ENCODE assay signal across 1 cellular context in the genomic region with DNA sequence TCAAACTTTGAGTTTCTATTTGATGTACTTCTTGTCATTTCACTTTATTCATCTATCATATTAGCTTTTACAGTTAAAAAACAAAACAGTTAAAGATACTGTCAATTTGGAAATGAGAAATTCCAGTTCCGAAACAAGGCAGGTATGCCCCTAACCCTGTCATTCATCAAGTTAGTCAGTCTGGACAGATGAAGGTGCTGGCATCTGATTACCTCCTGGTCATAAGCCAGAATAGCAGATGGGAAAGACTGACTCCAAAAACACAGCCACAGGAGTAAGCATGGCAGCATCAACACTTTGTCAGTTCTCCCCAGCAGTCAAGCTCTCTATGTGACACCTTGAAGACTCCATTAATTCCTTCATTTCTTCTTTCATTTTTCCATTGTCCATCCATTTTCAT.
TF ChIP-seq lines count a peak whose summit lies in the region.

No MANE protein-coding gene starts in this region.

TF ChIP-seq in HepG2, 621 proteins besides CTCF, POLR2A, EP300 and RAD21:
- no peak for TF ChIP-seq SMC3 (IDR thresholded peaks at IDR 0.05; ENCODE audit: low read length)
- no peak for TF ChIP-seq HNRNPH1 (optimal IDR thresholded peaks at IDR 0.05; ENCODE audit: low read depth, low read length)
- TF ChIP-seq, protein P1, sequence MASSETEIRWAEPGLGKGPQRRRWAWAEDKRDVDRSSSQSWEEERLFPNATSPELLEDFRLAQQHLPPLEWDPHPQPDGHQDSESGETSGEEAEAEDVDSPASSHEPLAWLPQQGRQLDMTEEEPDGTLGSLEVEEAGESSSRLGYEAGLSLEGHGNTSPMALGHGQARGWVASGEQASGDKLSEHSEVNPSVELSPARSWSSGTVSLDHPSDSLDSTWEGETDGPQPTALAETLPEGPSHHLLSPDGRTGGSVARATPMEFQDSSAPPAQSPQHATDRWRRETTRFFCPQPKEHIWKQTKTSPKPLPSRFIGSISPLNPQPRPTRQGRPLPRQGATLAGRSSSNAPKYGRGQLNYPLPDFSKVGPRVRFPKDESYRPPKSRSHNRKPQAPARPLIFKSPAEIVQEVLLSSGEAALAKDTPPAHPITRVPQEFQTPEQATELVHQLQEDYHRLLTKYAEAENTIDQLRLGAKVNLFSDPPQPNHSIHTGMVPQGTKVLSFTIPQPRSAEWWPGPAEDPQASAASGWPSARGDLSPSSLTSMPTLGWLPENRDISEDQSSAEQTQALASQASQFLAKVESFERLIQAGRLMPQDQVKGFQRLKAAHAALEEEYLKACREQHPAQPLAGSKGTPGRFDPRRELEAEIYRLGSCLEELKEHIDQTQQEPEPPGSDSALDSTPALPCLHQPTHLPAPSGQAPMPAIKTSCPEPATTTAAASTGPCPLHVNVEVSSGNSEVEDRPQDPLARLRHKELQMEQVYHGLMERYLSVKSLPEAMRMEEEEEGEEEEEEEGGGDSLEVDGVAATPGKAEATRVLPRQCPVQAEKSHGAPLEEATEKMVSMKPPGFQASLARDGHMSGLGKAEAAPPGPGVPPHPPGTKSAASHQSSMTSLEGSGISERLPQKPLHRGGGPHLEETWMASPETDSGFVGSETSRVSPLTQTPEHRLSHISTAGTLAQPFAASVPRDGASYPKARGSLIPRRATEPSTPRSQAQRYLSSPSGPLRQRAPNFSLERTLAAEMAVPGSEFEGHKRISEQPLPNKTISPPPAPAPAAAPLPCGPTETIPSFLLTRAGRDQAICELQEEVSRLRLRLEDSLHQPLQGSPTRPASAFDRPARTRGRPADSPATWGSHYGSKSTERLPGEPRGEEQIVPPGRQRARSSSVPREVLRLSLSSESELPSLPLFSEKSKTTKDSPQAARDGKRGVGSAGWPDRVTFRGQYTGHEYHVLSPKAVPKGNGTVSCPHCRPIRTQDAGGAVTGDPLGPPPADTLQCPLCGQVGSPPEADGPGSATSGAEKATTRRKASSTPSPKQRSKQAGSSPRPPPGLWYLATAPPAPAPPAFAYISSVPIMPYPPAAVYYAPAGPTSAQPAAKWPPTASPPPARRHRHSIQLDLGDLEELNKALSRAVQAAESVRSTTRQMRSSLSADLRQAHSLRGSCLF (CRISPR knock-in tag; IDR thresholded peaks at IDR 0.05; ENCODE audit: borderline replicate concordance) = no peak
- TF ChIP-seq PLRG1 (conservative IDR thresholded peaks at IDR 0.05) = no peak
- TF ChIP-seq MIER3 (CRISPR knock-in tag; IDR thresholded peaks at IDR 0.05; ENCODE audit: borderline replicate concordance) = no peak
- no peak for TF ChIP-seq PHF8 (CRISPR knock-in tag; IDR thresholded peaks at IDR 0.05)
- no peak for TF ChIP-seq ZKSCAN1 (IDR thresholded peaks at IDR 0.05; ENCODE audit: low read length)
- TF ChIP-seq ZNF629 (CRISPR knock-in tag; conservative IDR thresholded peaks at IDR 0.05) = no peak
- no peak for TF ChIP-seq EED (CRISPR knock-in tag; IDR thresholded peaks at IDR 0.05)
- no peak for TF ChIP-seq SNAI1 (CRISPR knock-in tag; IDR thresholded peaks at IDR 0.05; ENCODE audit: borderline replicate concordance)
- no peak for TF ChIP-seq TEAD3 (CRISPR knock-in tag; optimal IDR thresholded peaks at IDR 0.05; ENCODE audit: borderline replicate concordance)
- TF ChIP-seq RBM39 (IDR thresholded peaks at IDR 0.05; ENCODE audit: low read depth, low read length, poor library complexity, severe bottlenecking) = no peak
- no peak for TF ChIP-seq ZFP90 (CRISPR knock-in tag; IDR thresholded peaks at IDR 0.05; ENCODE audit: borderline replicate concordance)
- no peak for TF ChIP-seq ZNF121 (CRISPR knock-in tag; IDR thresholded peaks at IDR 0.05)
- TF ChIP-seq ZNF747 (CRISPR knock-in tag; IDR thresholded peaks at IDR 0.05; ENCODE audit: borderline replicate concordance) = no peak
- TF ChIP-seq MATR3 (CRISPR knock-in tag; IDR thresholded peaks at IDR 0.05) = no peak
- no peak for TF ChIP-seq RFX1 (IDR thresholded peaks at IDR 0.05)
